In the genomic region with DNA sequence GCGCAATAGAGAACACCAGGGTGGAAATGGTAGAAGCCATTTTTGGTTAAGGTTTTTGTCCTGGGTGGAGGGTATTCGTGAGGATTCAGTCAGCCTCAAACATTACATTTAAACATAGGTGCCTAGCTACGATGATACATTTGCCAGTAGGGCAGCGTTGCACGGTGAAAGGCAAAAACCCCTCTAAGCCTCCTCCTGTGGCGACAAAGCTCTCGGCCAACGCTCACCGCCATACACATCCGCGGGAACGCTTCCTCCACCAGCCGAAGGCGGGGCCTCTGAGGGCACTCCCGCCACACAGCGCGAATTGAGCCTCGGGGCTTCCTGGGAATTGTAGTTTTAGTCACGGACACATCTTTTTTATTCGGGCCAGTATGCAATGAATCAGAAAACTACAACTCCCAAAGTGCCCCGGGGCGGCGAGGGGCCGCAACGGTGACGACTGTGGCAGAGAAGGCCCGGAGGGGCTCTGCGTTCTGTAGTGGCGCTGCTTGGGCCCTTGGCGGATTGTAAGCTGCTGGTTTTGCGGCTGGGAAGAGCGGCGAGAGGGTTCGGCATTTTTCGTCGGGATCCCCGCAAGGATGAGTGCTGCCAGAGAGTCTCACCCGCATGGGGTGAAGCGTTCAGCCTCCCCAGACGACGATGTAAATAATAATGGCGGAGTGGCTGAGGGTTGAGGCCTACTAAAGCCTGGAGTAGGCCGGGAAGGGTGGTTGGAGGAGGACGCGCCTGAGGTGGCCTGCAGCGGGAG, we compare ENCODE assay signal across 1 cellular context.
TF ChIP-seq lines count a peak whose summit lies in the region.

A gene (plus strand): TSS at position 450 of the 751 bp plus-strand sequence. CDS start 132 bp downstream, at position 582.

TF ChIP-seq in HepG2, 621 proteins besides CTCF, POLR2A, EP300 and RAD21 (continued from another document):
- TF ChIP-seq, protein P1, sequence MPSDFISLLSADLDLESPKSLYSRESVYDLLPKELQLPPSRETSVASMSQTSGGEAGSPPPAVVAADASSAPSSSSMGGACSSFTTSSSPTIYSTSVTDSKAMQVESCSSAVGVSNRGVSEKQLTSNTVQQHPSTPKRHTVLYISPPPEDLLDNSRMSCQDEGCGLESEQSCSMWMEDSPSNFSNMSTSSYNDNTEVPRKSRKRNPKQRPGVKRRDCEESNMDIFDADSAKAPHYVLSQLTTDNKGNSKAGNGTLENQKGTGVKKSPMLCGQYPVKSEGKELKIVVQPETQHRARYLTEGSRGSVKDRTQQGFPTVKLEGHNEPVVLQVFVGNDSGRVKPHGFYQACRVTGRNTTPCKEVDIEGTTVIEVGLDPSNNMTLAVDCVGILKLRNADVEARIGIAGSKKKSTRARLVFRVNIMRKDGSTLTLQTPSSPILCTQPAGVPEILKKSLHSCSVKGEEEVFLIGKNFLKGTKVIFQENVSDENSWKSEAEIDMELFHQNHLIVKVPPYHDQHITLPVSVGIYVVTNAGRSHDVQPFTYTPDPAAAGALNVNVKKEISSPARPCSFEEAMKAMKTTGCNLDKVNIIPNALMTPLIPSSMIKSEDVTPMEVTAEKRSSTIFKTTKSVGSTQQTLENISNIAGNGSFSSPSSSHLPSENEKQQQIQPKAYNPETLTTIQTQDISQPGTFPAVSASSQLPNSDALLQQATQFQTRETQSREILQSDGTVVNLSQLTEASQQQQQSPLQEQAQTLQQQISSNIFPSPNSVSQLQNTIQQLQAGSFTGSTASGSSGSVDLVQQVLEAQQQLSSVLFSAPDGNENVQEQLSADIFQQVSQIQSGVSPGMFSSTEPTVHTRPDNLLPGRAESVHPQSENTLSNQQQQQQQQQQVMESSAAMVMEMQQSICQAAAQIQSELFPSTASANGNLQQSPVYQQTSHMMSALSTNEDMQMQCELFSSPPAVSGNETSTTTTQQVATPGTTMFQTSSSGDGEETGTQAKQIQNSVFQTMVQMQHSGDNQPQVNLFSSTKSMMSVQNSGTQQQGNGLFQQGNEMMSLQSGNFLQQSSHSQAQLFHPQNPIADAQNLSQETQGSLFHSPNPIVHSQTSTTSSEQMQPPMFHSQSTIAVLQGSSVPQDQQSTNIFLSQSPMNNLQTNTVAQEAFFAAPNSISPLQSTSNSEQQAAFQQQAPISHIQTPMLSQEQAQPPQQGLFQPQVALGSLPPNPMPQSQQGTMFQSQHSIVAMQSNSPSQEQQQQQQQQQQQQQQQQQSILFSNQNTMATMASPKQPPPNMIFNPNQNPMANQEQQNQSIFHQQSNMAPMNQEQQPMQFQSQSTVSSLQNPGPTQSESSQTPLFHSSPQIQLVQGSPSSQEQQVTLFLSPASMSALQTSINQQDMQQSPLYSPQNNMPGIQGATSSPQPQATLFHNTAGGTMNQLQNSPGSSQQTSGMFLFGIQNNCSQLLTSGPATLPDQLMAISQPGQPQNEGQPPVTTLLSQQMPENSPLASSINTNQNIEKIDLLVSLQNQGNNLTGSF (CRISPR knock-in tag; IDR thresholded peaks at IDR 0.05) = no peak; the same call in 1 of the 2 replicates
- TF ChIP-seq ZNF790 (CRISPR knock-in tag; IDR thresholded peaks at IDR 0.05; ENCODE audit: borderline replicate concordance) (no peak), ZNF572 (CRISPR knock-in tag; IDR thresholded peaks at IDR 0.05) (no peak), SALL2 (CRISPR knock-in tag; IDR thresholded peaks at IDR 0.05) (peak; percentile 37; the same call in 1 of the 2 replicates), SRSF1 (optimal IDR thresholded peaks at IDR 0.05; ENCODE audit: low read depth, low read length) (peak; percentile 89), SYNCRIP (IDR thresholded peaks at IDR 0.05; ENCODE audit: insufficient read depth, low read depth, low read length) (no peak), KDM2A (CRISPR knock-in tag; IDR thresholded peaks at IDR 0.05; ENCODE audit: borderline replicate concordance, low read depth) (peak; percentile 85), ZNF672 (CRISPR knock-in tag; IDR thresholded peaks at IDR 0.05) (no peak), POLR2AphosphoS5 (IDR thresholded peaks at IDR 0.05; ENCODE audit: low read depth, low read length) (peak; percentile 97), ASH2L (IDR thresholded peaks at IDR 0.05; ENCODE audit: insufficient read length, low read depth, low read length) (peak; percentile 95), KAT2B (IDR thresholded peaks at IDR 0.05; ENCODE audit: borderline replicate concordance, low read depth, low read length) (no peak), TP53 (CRISPR knock-in tag; conservative IDR thresholded peaks at IDR 0.05) (peak; percentile 74; the same call in 1 of the 2 replicates)
- TF ChIP-seq, protein P2, sequence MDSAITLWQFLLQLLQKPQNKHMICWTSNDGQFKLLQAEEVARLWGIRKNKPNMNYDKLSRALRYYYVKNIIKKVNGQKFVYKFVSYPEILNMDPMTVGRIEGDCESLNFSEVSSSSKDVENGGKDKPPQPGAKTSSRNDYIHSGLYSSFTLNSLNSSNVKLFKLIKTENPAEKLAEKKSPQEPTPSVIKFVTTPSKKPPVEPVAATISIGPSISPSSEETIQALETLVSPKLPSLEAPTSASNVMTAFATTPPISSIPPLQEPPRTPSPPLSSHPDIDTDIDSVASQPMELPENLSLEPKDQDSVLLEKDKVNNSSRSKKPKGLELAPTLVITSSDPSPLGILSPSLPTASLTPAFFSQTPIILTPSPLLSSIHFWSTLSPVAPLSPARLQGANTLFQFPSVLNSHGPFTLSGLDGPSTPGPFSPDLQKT (CRISPR knock-in tag; IDR thresholded peaks at IDR 0.05; ENCODE audit: borderline replicate concordance) = no peak
- TF ChIP-seq, protein P3, sequence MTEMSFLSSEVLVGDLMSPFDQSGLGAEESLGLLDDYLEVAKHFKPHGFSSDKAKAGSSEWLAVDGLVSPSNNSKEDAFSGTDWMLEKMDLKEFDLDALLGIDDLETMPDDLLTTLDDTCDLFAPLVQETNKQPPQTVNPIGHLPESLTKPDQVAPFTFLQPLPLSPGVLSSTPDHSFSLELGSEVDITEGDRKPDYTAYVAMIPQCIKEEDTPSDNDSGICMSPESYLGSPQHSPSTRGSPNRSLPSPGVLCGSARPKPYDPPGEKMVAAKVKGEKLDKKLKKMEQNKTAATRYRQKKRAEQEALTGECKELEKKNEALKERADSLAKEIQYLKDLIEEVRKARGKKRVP (CRISPR knock-in tag; IDR thresholded peaks at IDR 0.05) = 0 out of 4 replicates have a peak, but pooled peaks of 1 of the 2 experiments have one; percentile 49
- TF ChIP-seq, protein P4, sequence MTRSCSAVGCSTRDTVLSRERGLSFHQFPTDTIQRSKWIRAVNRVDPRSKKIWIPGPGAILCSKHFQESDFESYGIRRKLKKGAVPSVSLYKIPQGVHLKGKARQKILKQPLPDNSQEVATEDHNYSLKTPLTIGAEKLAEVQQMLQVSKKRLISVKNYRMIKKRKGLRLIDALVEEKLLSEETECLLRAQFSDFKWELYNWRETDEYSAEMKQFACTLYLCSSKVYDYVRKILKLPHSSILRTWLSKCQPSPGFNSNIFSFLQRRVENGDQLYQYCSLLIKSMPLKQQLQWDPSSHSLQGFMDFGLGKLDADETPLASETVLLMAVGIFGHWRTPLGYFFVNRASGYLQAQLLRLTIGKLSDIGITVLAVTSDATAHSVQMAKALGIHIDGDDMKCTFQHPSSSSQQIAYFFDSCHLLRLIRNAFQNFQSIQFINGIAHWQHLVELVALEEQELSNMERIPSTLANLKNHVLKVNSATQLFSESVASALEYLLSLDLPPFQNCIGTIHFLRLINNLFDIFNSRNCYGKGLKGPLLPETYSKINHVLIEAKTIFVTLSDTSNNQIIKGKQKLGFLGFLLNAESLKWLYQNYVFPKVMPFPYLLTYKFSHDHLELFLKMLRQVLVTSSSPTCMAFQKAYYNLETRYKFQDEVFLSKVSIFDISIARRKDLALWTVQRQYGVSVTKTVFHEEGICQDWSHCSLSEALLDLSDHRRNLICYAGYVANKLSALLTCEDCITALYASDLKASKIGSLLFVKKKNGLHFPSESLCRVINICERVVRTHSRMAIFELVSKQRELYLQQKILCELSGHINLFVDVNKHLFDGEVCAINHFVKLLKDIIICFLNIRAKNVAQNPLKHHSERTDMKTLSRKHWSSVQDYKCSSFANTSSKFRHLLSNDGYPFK (CRISPR knock-in tag; IDR thresholded peaks at IDR 0.05; ENCODE audit: borderline replicate concordance) = peak; percentile 90
- TF ChIP-seq, protein P5, sequence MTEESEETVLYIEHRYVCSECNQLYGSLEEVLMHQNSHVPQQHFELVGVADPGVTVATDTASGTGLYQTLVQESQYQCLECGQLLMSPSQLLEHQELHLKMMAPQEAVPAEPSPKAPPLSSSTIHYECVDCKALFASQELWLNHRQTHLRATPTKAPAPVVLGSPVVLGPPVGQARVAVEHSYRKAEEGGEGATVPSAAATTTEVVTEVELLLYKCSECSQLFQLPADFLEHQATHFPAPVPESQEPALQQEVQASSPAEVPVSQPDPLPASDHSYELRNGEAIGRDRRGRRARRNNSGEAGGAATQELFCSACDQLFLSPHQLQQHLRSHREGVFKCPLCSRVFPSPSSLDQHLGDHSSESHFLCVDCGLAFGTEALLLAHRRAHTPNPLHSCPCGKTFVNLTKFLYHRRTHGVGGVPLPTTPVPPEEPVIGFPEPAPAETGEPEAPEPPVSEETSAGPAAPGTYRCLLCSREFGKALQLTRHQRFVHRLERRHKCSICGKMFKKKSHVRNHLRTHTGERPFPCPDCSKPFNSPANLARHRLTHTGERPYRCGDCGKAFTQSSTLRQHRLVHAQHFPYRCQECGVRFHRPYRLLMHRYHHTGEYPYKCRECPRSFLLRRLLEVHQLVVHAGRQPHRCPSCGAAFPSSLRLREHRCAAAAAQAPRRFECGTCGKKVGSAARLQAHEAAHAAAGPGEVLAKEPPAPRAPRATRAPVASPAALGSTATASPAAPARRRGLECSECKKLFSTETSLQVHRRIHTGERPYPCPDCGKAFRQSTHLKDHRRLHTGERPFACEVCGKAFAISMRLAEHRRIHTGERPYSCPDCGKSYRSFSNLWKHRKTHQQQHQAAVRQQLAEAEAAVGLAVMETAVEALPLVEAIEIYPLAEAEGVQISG (CRISPR knock-in tag; IDR thresholded peaks at IDR 0.05) = peak; percentile 75
- TF ChIP-seq, protein P6, sequence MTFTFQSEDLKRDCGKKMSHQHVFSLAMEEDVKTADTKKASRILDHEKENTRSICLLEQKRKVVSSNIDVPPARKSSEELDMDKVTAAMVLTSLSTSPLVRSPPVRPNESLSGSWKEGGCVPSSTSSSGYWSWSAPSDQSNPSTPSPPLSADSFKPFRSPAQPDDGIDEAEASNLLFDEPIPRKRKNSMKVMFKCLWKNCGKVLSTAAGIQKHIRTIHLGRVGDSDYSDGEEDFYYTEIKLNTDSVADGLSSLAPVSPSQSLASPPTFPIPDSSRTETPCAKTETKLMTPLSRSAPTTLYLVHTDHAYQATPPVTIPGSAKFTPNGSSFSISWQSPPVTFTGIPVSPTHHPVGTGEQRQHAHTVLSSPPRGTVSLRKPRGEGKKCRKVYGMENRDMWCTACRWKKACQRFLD (CRISPR knock-in tag; IDR thresholded peaks at IDR 0.05; ENCODE audit: borderline replicate concordance) = peak; percentile 90; the same call in 1 of the 2 replicates
- TF ChIP-seq, protein P7, sequence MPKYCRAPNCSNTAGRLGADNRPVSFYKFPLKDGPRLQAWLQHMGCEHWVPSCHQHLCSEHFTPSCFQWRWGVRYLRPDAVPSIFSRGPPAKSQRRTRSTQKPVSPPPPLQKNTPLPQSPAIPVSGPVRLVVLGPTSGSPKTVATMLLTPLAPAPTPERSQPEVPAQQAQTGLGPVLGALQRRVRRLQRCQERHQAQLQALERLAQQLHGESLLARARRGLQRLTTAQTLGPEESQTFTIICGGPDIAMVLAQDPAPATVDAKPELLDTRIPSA (CRISPR knock-in tag; IDR thresholded peaks at IDR 0.05; ENCODE audit: borderline replicate concordance) = no peak
